Comparison of ENCODE assay signal across 18 cellular contexts in the genomic region with DNA sequence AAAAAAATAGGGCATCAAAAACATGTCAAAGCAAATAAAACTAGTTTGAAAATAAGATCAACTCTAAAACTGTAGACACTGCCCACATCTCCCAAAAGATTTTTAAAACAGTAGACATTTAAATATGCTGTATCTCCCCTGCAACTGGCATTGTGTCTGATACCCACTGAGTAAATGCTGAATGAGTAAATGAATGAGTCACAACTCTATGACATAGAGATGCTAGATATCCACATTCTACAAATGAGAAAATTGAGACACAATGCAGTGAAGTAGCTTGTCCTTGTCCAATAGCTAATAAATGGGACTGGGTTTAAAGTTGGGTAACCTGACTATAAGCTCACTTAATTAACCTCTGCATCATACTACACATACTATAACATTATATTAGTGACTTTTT. TPM values are rescaled to one million over a fixed set of nuclear protein-coding genes. Genes with fewer than 3 reads are reported as not detected.
DNase-seq lines count a peak whose midpoint lies in the region; ATAC-seq and TF ChIP-seq lines count a peak whose summit lies in the region.
"Had no signal": no experiment of that assay in that cellular context is flagged by ENCODE, and none has a peak within 500 bp of the region (broad histone marks: within the 10 kb centered on the region; RNA-seq: fewer than 3 reads in every experiment).

No MANE protein-coding gene starts in this region.

- dilution Hi-C loops in mammary epithelial cell (cut with HindIII; ENCODE audit: low sequenced_read_pairs), result no loop called here

- no peaks in the 10 kb centered on the region for H4K20me1 ChIP-seq in OCI-LY3 (ENCODE audit: insufficient read depth, low read length)
- H4K20me1 ChIP-seq in mammary epithelial cell (ENCODE audit: insufficient read depth, low read length), result no peaks in the 10 kb centered on the region

- no peak overlapping the region for H3K27ac ChIP-seq in OCI-LY3 (ENCODE audit: low read length)
- H3K27ac ChIP-seq in mammary epithelial cell (ENCODE audit: insufficient read depth, low read depth, low read length), result no peak overlapping the region
- H3K27ac ChIP-seq: dorsolateral prefrontal cortex, psoas muscle had no signal

- BruUV-seq in mammary epithelial cell (replicated peaks; lab: Mats Ljungman, UMichigan), result no TSS peak

- POLR2A ChIA-PET in GM10248 (lab: Yijun Ruan, JAX), result no interaction called here

- peak; percentile 35 for DNase-seq in mammary epithelial cell
- DNase-seq in renal cortical epithelial cell (ENCODE audit: low read depth), result peak; percentile 33
- no peak for DNase-seq in GM10248 (ENCODE audit: extremely low spot score)
- DNase-seq in NCI-H510A treated with DMSO at 0.1 percent for 48 hours (lab: John Stamatoyannopoulos, UW), result no peak
- DNase-seq: activated CD8-positive, alpha-beta memory T cell treated with anti-CD3 and anti-CD28 coated beads, Interleukin-2, amount 50 U/mL, for 48 hours; activated naive CD4-positive, alpha-beta T cell treated with anti-CD3 and anti-CD28 coated beads for 36 hours; C1 segment of cervical spinal cord; dorsolateral prefrontal cortex; NCI-H2029; NCI-H526; nephron progenitor cell; psoas muscle; stimulated activated naive CD4-positive, alpha-beta T cell had no signal

- H3K4me3 ChIP-seq in OCI-LY3 (ENCODE audit: low read length), result no peak overlapping the region
- H3K4me3 ChIP-seq in mammary epithelial cell (replicated peaks in 1 of 3; ENCODE audit: insufficient read depth in 1 of 3, low read depth in 2 of 3, low read length in 3 of 3), result no peak overlapping the region
- H3K4me3 ChIP-seq: dorsolateral prefrontal cortex, psoas muscle had no signal

- ATAC-seq in GM19463 (IDR thresholded peaks at IDR 0.05; ENCODE audit: unreplicated experiment) (peak; percentile 44), GM18867 (IDR thresholded peaks at IDR 0.05; ENCODE audit: unreplicated experiment) (no peak)
- ATAC-seq: HepG2, psoas muscle had no signal

- CTCF ChIA-PET in mammary epithelial cell (lab: Charles Lee; ENCODE audit: low non-redundant PET), result no interaction called here
- CTCF ChIA-PET in GM10248 (lab: Yijun Ruan, JAX), result no interaction called here

- H3K4me1 ChIP-seq in OCI-LY3 (ENCODE audit: low read length), result peaks cover 15% of the 10 kb centered on the region
- H3K4me1 ChIP-seq in mammary epithelial cell (ENCODE audit: insufficient read depth, low read length), result no peaks in the 10 kb centered on the region
- H3K4me1 ChIP-seq: psoas muscle had no signal

- H3K4me2 ChIP-seq in OCI-LY3 (ENCODE audit: low read length) (peak overlapping the region; percentile 66; the same call in 1 of the 2 replicates), mammary epithelial cell (ENCODE audit: insufficient read depth, low read depth, low read length) (no peak overlapping the region)

- no peaks in the 10 kb centered on the region for H3K79me2 ChIP-seq in OCI-LY3 (ENCODE audit: low read length)
- no peaks in the 10 kb centered on the region for H3K79me2 ChIP-seq in mammary epithelial cell (ENCODE audit: insufficient read depth, low read length)

- no peaks in the 10 kb centered on the region for H3K27me3 ChIP-seq in OCI-LY3 (ENCODE audit: low read depth, low read length)
- no peaks in the 10 kb centered on the region for H3K27me3 ChIP-seq in mammary epithelial cell (ENCODE audit: insufficient read depth, low read length)
- H3K27me3 ChIP-seq: dorsolateral prefrontal cortex had no signal

- H3K36me3 ChIP-seq in OCI-LY3 (replicated peaks; ENCODE audit: low read depth, low read length) (no peaks in the 10 kb centered on the region), mammary epithelial cell (ENCODE audit: insufficient read depth, low read length) (no peaks in the 10 kb centered on the region)

- H3K9me3 ChIP-seq in OCI-LY3 (ENCODE audit: insufficient read depth, low read length) (no peaks in the 10 kb centered on the region), mammary epithelial cell (replicated peaks; ENCODE audit: insufficient read depth, low read length) (no peaks in the 10 kb centered on the region)
- H3K9me3 ChIP-seq: psoas muscle had no signal

- H3K9ac ChIP-seq in OCI-LY3 (ENCODE audit: low read length) (no peak overlapping the region), mammary epithelial cell (ENCODE audit: insufficient read depth, low read length) (no peak overlapping the region)

- intact Hi-C loops in mammary epithelial cell (cut with micrococcal nuclease), result no loop called here

- no peak for TF ChIP-seq CTCF in OCI-LY3 (IDR thresholded peaks at IDR 0.05; ENCODE audit: low read depth, low read length)
- no peak for TF ChIP-seq CTCF in mammary epithelial cell (conservative IDR thresholded peaks at IDR 0.05 in 1 of 2, IDR thresholded peaks at IDR 0.05 in 1 of 2; ENCODE audit: extremely low read depth in 1 of 2, insufficient read depth in 1 of 2, low read depth in 1 of 2, low read length in 2 of 2)
- no peak for TF ChIP-seq CTCF in GM10248 (IDR thresholded peaks at IDR 0.05; ENCODE audit: control extremely low read depth, extremely low read depth, low read depth, missing control alignments)

- in situ Hi-C loops in mammary epithelial cell (cut with MboI; ENCODE audit: low sequenced_read_pairs in 2 of 2), result no loop called here

- H2AFZ ChIP-seq in OCI-LY3 (ENCODE audit: low read depth, low read length) (no peak overlapping the region), mammary epithelial cell (ENCODE audit: low read depth, low read length) (no peak overlapping the region)

RNA-seq across cellular contexts. Expression of a gene that starts 14.0 kb away (rescaled TPM):
- total RNA-seq in mammary epithelial cell, result 100 to 1,000 TPM in 1 of 2 donors, 10 to 100 TPM in 1; 30.8 to 103 TPM
- 4.0 TPM for polyA plus RNA-seq in mammary epithelial cell
- polyA minus RNA-seq in mammary epithelial cell, result 23.7 TPM
- 91.0 and 156 TPM in 2 replicates for total RNA-seq in renal cortical epithelial cell
- total RNA-seq: OCI-LY7 had no signal

Comparison
In these comparisons a context has a peak if more than half of its experiments do, and no peak if none do; other contexts are left out.
1. DNase-seq: peak in mammary epithelial cell (single experiment) and renal cortical epithelial cell (single experiment); none in GM10248 (single experiment) and NCI-H510A treated with DMSO at 0.1 percent for 48 hours (single experiment).